ENCODE assay signal across 2 cellular contexts in the genomic region with DNA sequence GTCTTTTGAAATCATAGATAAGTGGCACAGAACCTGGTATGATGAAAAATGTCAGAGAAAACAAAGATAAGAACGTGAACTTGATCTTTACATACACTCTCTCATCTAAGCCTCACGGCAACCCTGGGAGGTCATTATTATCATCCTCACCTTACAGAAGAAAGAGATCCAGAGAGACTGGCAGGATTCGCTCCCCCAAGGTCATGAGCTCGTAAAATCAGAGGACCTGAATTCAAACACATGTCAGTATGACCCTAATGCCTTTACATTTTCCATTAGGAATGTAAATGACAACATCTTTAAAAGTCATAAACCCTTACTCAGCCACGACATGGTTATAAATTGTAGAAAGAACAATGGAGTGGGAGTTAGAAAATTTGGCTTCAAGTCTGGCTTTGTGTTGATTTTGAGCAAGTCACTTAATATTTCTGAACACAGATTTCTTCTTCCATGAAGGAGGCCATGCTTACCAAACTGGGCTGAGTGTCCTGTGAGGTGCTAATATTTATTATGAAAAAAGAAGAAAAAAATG.
TF ChIP-seq lines count a peak whose summit lies in the region.

No MANE protein-coding gene starts in this region.

TF ChIP-seq in IMR-90, 13 proteins besides CTCF, POLR2A, EP300 and RAD21:
- TF ChIP-seq, protein P1, sequence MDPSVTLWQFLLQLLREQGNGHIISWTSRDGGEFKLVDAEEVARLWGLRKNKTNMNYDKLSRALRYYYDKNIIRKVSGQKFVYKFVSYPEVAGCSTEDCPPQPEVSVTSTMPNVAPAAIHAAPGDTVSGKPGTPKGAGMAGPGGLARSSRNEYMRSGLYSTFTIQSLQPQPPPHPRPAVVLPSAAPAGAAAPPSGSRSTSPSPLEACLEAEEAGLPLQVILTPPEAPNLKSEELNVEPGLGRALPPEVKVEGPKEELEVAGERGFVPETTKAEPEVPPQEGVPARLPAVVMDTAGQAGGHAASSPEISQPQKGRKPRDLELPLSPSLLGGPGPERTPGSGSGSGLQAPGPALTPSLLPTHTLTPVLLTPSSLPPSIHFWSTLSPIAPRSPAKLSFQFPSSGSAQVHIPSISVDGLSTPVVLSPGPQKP (IDR thresholded peaks at IDR 0.05; ENCODE audit: borderline replicate concordance, low read depth, low read length): no peak
- no peak for TF ChIP-seq SMC3 (IDR thresholded peaks at IDR 0.05; ENCODE audit: low read depth, low read length)

TF ChIP-seq in endothelial cell of umbilical vein, 7 proteins besides CTCF, POLR2A, EP300 and RAD21:
- TF ChIP-seq MAX (IDR thresholded peaks at IDR 0.05; ENCODE audit: insufficient read depth, insufficient read length): no peak
- no peak for TF ChIP-seq GATA2 (IDR thresholded peaks at IDR 0.05; ENCODE audit: insufficient read depth, insufficient read length, low read depth, low read length)
- TF ChIP-seq MYC (IDR thresholded peaks at IDR 0.05; ENCODE audit: low read depth, low read length): no peak
- TF ChIP-seq POLR2AphosphoS5 (IDR thresholded peaks at IDR 0.05; ENCODE audit: insufficient read depth, low read depth, low read length): no peak
- TF ChIP-seq FOS (IDR thresholded peaks at IDR 0.05; ENCODE audit: borderline replicate concordance, insufficient read depth, low read length): no peak
- TF ChIP-seq JUN (IDR thresholded peaks at IDR 0.05; ENCODE audit: borderline replicate concordance, insufficient read depth, insufficient read length, low read depth): no peak
- no peak for TF ChIP-seq EZH2 (IDR thresholded peaks at IDR 0.05; ENCODE audit: borderline replicate concordance, low read depth, low read length, severe bottlenecking)
